Comparison of ENCODE assay signal across 25 cellular contexts in genomic region chr2:101863534-101863933, GRCh38.
"Had no signal": no experiment of that assay in that cellular context is flagged by ENCODE, and none has a peak within 500 bp of the region (broad histone marks: within the 10 kb centered on the region; RNA-seq: fewer than 3 reads in every experiment).

No MANE protein-coding gene starts in this region.

- H3K27me3 Mint-ChIP-seq: activated CD4-positive, alpha-beta memory T cell treated with anti-CD3 and anti-CD28 coated beads, Interleukin-2, amount 10 ng/mL, durations not matched to agents 7 days and 5 days; activated CD4-positive, alpha-beta T cell treated with anti-CD3 and anti-CD28 coated beads, Interleukin-2, amount 10 ng/mL, durations not matched to agents 7 days and 5 days; T-cell had no signal

- H3K9me3 ChIP-seq: MG63 had no signal

- H3K27me3 ChIP-seq: MG63 had no signal

- H3K27ac Mint-ChIP-seq: activated CD4-positive, alpha-beta memory T cell treated with anti-CD3 and anti-CD28 coated beads, Interleukin-2, amount 10 ng/mL, durations not matched to agents 7 days and 5 days; activated CD4-positive, alpha-beta T cell treated with anti-CD3 and anti-CD28 coated beads, Interleukin-2, amount 10 ng/mL, durations not matched to agents 7 days and 5 days had no signal

- H3K4me3 ChIP-seq: MG63, SK-N-MC had no signal

- H3K27ac ChIP-seq: SK-N-MC, VCaP had no signal

- DNase-seq: activated CD4-positive, alpha-beta memory T cell treated with anti-CD3 and anti-CD28 coated beads, Interleukin-2, amount 10 ng/mL, durations not matched to agents 7 days and 5 days; activated CD4-positive, alpha-beta T cell treated with anti-CD3 and anti-CD28 coated beads, Interleukin-2, amount 10 ng/mL, durations not matched to agents 7 days and 5 days; activated CD4-positive, CD25-positive, alpha-beta regulatory T cell; activated effector memory CD4-positive, alpha-beta T cell treated with anti-CD3 and anti-CD28 coated beads, Interleukin-2, amount 50 U/mL, for 16 hours; activated naive CD4-positive, alpha-beta T cell treated with Interleukin-2 at 50 U/mL for 16 hours; activated T-cell treated with anti-CD3 and anti-CD28 coated beads for 4 hours; aorta; central memory CD4-positive, alpha-beta T cell; MG63; MV-4-11; NCI-H1092 treated with DMSO at 0.1 percent for 48 hours; NCI-H1417 treated with DMSO at 0.1 percent for 48 hours; NCI-H1694; NCI-H2029; NCI-H2107; NCI-H2171 treated with DMSO at 0.1 percent for 48 hours; NCI-H226; NCI-H526; NCI-H774; RPMI8226; T-cell had no signal

- H3K9me3 Mint-ChIP-seq: activated CD4-positive, alpha-beta memory T cell treated with anti-CD3 and anti-CD28 coated beads, Interleukin-2, amount 10 ng/mL, durations not matched to agents 7 days and 5 days; activated CD4-positive, alpha-beta T cell treated with anti-CD3 and anti-CD28 coated beads, Interleukin-2, amount 10 ng/mL, durations not matched to agents 7 days and 5 days; T-cell had no signal

- H3K4me3 Mint-ChIP-seq: activated CD4-positive, alpha-beta memory T cell treated with anti-CD3 and anti-CD28 coated beads, Interleukin-2, amount 10 ng/mL, durations not matched to agents 7 days and 5 days; activated CD4-positive, alpha-beta T cell treated with anti-CD3 and anti-CD28 coated beads, Interleukin-2, amount 10 ng/mL, durations not matched to agents 7 days and 5 days; T-cell had no signal

- ATAC-seq: Right ventricle myocardium inferior, T-cell had no signal

- FAIRE-seq: bronchial epithelial cell had no signal
